8 cellular contexts compared by ENCODE assay signal in the genomic region with DNA sequence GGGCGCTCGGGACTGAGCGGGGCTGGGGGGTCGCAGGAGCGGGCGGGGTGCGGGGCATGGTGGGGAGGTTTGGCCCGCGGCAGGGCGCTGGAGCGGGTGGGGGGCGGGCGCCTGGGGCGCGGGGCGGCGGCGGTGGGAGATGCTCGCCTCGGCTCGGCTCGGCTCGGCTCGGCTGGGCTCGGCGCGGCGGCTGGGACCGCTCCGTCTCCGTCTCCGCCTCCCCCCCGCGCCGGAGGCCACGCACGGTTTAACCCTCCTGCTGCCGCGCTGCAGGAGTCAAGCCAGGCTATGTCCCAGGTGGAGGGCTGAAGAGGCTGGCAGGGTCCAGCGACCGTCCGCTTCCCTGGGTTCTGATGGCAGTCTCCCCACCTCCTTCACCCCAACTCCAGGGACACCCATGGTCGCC. TPM values are rescaled to one million over a fixed set of nuclear protein-coding genes. Genes with fewer than 3 reads are reported as not detected.
A peak's percentile ranks its signal among the peaks of the same experiment; 100 is the strongest.
DNase-seq lines count a peak whose midpoint lies in the region; ATAC-seq, FAIRE-seq and TF ChIP-seq lines count a peak whose summit lies in the region.

A gene with protein sequence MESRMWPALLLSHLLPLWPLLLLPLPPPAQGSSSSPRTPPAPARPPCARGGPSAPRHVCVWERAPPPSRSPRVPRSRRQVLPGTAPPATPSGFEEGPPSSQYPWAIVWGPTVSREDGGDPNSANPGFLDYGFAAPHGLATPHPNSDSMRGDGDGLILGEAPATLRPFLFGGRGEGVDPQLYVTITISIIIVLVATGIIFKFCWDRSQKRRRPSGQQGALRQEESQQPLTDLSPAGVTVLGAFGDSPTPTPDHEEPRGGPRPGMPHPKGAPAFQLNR (minus strand): TSS at position 170 of the 406 bp plus-strand sequence. CDS start 2,754 bp downstream, outside the sequence.

- CTCF ChIA-PET in GM10248 (lab: Yijun Ruan, JAX), result no interaction called here

- DNase-seq in AG20443 (ENCODE audit: low spot score), result peak; percentile 81
- DNase-seq in MG63, result peak; percentile 26
- peak; percentile 52 to 62 for DNase-seq in activated T-cell treated with anti-CD3 and anti-CD28 coated beads, Interleukin-2, amount 50 U/mL, for 48 hours
- peak; percentile 72 for DNase-seq in urothelium cell line (ENCODE audit: low spot score)
- DNase-seq in GM10248 (ENCODE audit: extremely low spot score), result no peak
- DNase-seq in ecto neural progenitor cell (ENCODE audit: low spot score), result no peak

- peaks cover 35% of the 10 kb centered on the region for H3K27me3 ChIP-seq in MG63
- H3K27me3 ChIP-seq in neural cell (ENCODE audit: insufficient read depth, low read depth, low read length), result no peaks in the 10 kb centered on the region

- TF ChIP-seq EP300 in neural cell (conservative IDR thresholded peaks at IDR 0.05; ENCODE audit: poor library complexity, severe bottlenecking), result no peak

- H3K4me2 ChIP-seq in neural cell (ENCODE audit: low read length), result peak within 1 kb of the TSS; percentile 91

- H3K9ac ChIP-seq in neural cell (ENCODE audit: low read length), result peak within 1 kb of the TSS; percentile 96

- H3K36me3 ChIP-seq in MG63 (no peaks in the 10 kb centered on the region), neural cell (ENCODE audit: insufficient read depth, low read length) (no peaks in the 10 kb centered on the region)

- peak within 1 kb of the TSS; percentile 80 for H2AFZ ChIP-seq in neural cell (ENCODE audit: low read depth, low read length)

- H3K4me3 ChIP-seq in MG63 (peak within 1 kb of the TSS; percentile 33), neural cell (ENCODE audit: low read length) (peak within 1 kb of the TSS; percentile 97)

- H3K9me2 ChIP-seq in neural cell (ENCODE audit: insufficient read depth, low read length), result no peaks in the 10 kb centered on the region

- FAIRE-seq in urothelium cell line (lab: Jason Lieb, UNC), result peak; percentile 48

- peak within 1 kb of the TSS; percentile 77 for H3K27ac ChIP-seq in neural cell (ENCODE audit: low read length)

- no peaks in the 10 kb centered on the region for H3K9me3 ChIP-seq in MG63
- H3K9me3 ChIP-seq in neural cell (ENCODE audit: low read length), result no peaks in the 10 kb centered on the region

- TF ChIP-seq CTCF in neural cell (IDR thresholded peaks at IDR 0.05; ENCODE audit: poor library complexity, severe bottlenecking) (no peak), GM10248 (IDR thresholded peaks at IDR 0.05; ENCODE audit: control extremely low read depth, extremely low read depth, low read depth, missing control alignments) (no peak)

- ATAC-seq in esophagus mucosa, result peak; percentile 58

- H3K79me2 ChIP-seq in neural cell (replicated peaks; ENCODE audit: insufficient read depth, low read length), result peaks cover 8% of the 10 kb centered on the region

- H4K20me1 ChIP-seq in neural cell (ENCODE audit: insufficient read depth), result no peaks in the 10 kb centered on the region

- no peaks in the 10 kb centered on the region for H3F3A ChIP-seq in neural cell (ENCODE audit: insufficient read depth, low read length, poor library complexity, severe bottlenecking)

- POLR2A ChIA-PET in GM10248 (lab: Yijun Ruan, JAX), result interaction anchor here (0.6 kb wide), 1 partner anchor 36 kb away, joined by 4 read pairs; no protein-coding TSS in a partner anchor

- TF ChIP-seq RAD21 in neural cell (conservative IDR thresholded peaks at IDR 0.05), result no peak

TF ChIP-seq in neural cell, 6 proteins besides CTCF, POLR2A, EP300 and RAD21:
- TF ChIP-seq SMC3 (conservative IDR thresholded peaks at IDR 0.05; ENCODE audit: poor library complexity), result peak; percentile 36
- TF ChIP-seq EZH2 (IDR thresholded peaks at IDR 0.05; ENCODE audit: borderline replicate concordance, insufficient read depth, low read length, poor library complexity, severe bottlenecking), result no peak
TF ChIP-seq in neural cell: peak in this region for 1.

RNA-seq across cellular contexts. Expression of the gene that starts here (rescaled TPM):
- not detected in 2 replicates for total RNA-seq in MG63 (2014; rRNA removed; shearing (Covaris generic); ENCODE audit: low replicate concordance)
- total RNA-seq in esophagus mucosa, result not detected
- 2.1 and 4.4 TPM in 2 replicates for polyA plus RNA-seq in neural cell
- polyA minus RNA-seq in neural cell, result 3.5 and 3.9 TPM in 2 replicates

Comparison
In these comparisons a context has a peak if more than half of its experiments do, and no peak if none do; other contexts are left out.
1. Peak in DNase-seq and H3K4me3 ChIP-seq in MG63; RNA of the gene not detected or under 1 TPM.
2. Peak in ATAC-seq in esophagus mucosa; RNA of the gene not detected or under 1 TPM.
3. DNase-seq: peak in AG20443 (single experiment), activated T-cell treated with anti-CD3 and anti-CD28 coated beads, Interleukin-2, amount 50 U/mL, for 48 hours (2 of 2) and urothelium cell line (single experiment); none in GM10248 (single experiment) and ecto neural progenitor cell (single experiment).